In the genomic region with DNA sequence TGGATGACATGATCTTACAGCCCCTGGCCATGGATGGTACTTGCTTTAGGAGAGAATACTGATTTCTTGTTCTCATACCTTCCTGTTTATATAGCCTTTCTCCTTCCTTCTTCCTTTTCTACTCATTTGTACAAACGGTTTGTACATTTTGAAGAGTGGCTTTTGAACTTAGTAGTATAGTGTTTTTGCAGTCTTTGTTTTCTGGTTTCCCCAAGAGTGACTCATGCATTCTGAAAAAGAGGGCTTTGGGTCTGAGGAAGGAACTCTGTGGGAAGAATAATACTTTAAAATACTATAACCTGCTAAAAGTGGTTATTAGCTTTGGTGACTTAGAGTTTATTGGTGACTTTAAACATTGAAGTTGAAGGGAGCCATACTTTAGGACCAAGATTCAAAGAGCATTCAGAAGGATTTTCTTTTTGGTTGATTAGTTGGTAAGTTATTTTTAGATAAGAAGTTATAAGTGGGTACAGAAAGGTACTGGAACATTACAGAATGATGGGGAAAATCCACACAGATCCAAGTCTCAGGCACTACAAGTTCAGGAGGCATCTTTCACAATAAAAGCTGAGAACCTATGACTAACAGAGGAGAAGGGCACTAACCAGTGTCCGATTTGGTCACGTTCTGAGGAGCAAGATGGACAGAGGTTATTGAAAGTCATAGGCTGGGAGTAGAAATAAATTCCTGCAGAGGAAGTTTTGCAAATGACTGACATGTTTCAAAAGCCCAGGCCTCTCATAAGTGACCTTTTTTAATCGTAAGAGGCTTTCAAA, we compare ENCODE assay signal across 26 cellular contexts.
"Had no signal": no experiment of that assay in that cellular context is flagged by ENCODE, and none has a peak within 500 bp of the region (broad histone marks: within the 10 kb centered on the region; RNA-seq: fewer than 3 reads in every experiment).

No MANE protein-coding gene starts in this region.

- H3K36me3 Mint-ChIP-seq: activated CD8-positive, alpha-beta memory T cell treated with anti-CD3 and anti-CD28 coated beads, Interleukin-2, amount 10 ng/mL, durations not matched to agents 7 days and 5 days; activated naive CD8-positive, alpha-beta T cell; brain; stimulated activated effector memory CD8-positive, alpha-beta T cell treated with anti-CD3 and anti-CD28 coated beads, Interleukin-12 subunit alpha, Interleukin-12 subunit beta, amount 100 ng/mL, for 72 hours; type B pancreatic cell had no signal

- H3K27me3 ChIP-seq: esophagus muscularis mucosa, hepatocyte, vagina had no signal

- H3K4me1 ChIP-seq: esophagus muscularis mucosa, vagina had no signal

- H3K4me1 Mint-ChIP-seq: activated CD4-positive, alpha-beta T cell treated with anti-CD3 and anti-CD28 coated beads for 36 hours; activated CD8-positive, alpha-beta memory T cell treated with anti-CD3 and anti-CD28 coated beads, Interleukin-2, amount 10 ng/mL, durations not matched to agents 7 days and 5 days; brain; nephron; stimulated activated effector memory CD8-positive, alpha-beta T cell treated with anti-CD3 and anti-CD28 coated beads, Interleukin-12 subunit alpha, Interleukin-12 subunit beta, amount 100 ng/mL, for 72 hours had no signal

- H3K27me3 Mint-ChIP-seq: activated CD8-positive, alpha-beta memory T cell treated with anti-CD3 and anti-CD28 coated beads, Interleukin-2, amount 10 ng/mL, durations not matched to agents 7 days and 5 days; brain; stimulated activated naive CD8-positive, alpha-beta T cell treated with anti-CD3 and anti-CD28 coated beads, Interleukin-15, Interleukin-2, amounts not matched to agents 100 ng/mL and 50 ng/mL, for 24 hours; type B pancreatic cell had no signal

- H3K79me2 ChIP-seq: hepatocyte had no signal

- ATAC-seq: activated CD4-positive, alpha-beta T cell treated with anti-CD3 and anti-CD28 coated beads for 36 hours; activated CD8-positive, alpha-beta memory T cell treated with anti-CD3 and anti-CD28 coated beads, Interleukin-2, amount 10 ng/mL, durations not matched to agents 7 days and 5 days; activated CD8-positive, alpha-beta T cell treated with anti-CD3 and anti-CD28 coated beads, Interleukin-2, amount 10 ng/mL, durations not matched to agents 7 days and 5 days; mucosa of descending colon; sciatic nerve; stimulated activated effector memory CD8-positive, alpha-beta T cell treated with anti-CD3 and anti-CD28 coated beads, Interleukin-12 subunit alpha, Interleukin-12 subunit beta, amount 100 ng/mL, for 72 hours had no signal

- DNase-seq: activated CD4-positive, alpha-beta T cell treated with anti-CD3 and anti-CD28 coated beads for 36 hours; activated CD4-positive, CD25-positive, alpha-beta regulatory T cell; activated CD8-positive, alpha-beta memory T cell treated with anti-CD3 and anti-CD28 coated beads, Interleukin-2, amount 10 ng/mL, durations not matched to agents 7 days and 5 days; activated CD8-positive, alpha-beta T cell treated with anti-CD3 and anti-CD28 coated beads, Interleukin-2, amount 10 ng/mL, durations not matched to agents 7 days and 5 days; activated naive CD4-positive, alpha-beta T cell; activated T-cell treated with anti-CD3 and anti-CD28 coated beads, Interleukin-2, amount 50 U/mL, for 48 hours; anterior cingulate cortex; cortex of kidney; islet precursor cell; mesenchymal stem cell; mucosa of descending colon; retina; small intestine; stimulated activated CD4-positive, alpha-beta T cell treated with anti-CD3 and anti-CD28 coated beads, Interleukin-4, amount 100 ng/mL, for 24 hours; T-helper 1 cell had no signal

- H3K4me2 ChIP-seq: hepatocyte had no signal

- H3K27ac ChIP-seq: esophagus muscularis mucosa, hepatocyte, vagina had no signal

- H2AFZ ChIP-seq: hepatocyte had no signal

- H3K27ac Mint-ChIP-seq: activated CD4-positive, alpha-beta T cell treated with anti-CD3 and anti-CD28 coated beads for 36 hours; activated CD8-positive, alpha-beta memory T cell treated with anti-CD3 and anti-CD28 coated beads, Interleukin-2, amount 10 ng/mL, durations not matched to agents 7 days and 5 days; activated CD8-positive, alpha-beta T cell treated with anti-CD3 and anti-CD28 coated beads, Interleukin-2, amount 10 ng/mL, durations not matched to agents 7 days and 5 days; activated naive CD8-positive, alpha-beta T cell; brain; nephron; stimulated activated effector memory CD8-positive, alpha-beta T cell treated with anti-CD3 and anti-CD28 coated beads, Interleukin-12 subunit alpha, Interleukin-12 subunit beta, amount 100 ng/mL, for 72 hours; stimulated activated naive CD8-positive, alpha-beta T cell treated with anti-CD3 and anti-CD28 coated beads, Interleukin-15, Interleukin-2, amounts not matched to agents 100 ng/mL and 50 ng/mL, for 24 hours; T-helper 2 cell treated with Interferon-gamma antibody and Interleukin-4, amounts not matched to agents 5 μg/mL and 100 μg/mL, for 36 hours; type B pancreatic cell had no signal

- H3K4me3 Mint-ChIP-seq: activated CD4-positive, alpha-beta T cell treated with anti-CD3 and anti-CD28 coated beads for 36 hours; activated CD8-positive, alpha-beta memory T cell treated with anti-CD3 and anti-CD28 coated beads, Interleukin-2, amount 10 ng/mL, durations not matched to agents 7 days and 5 days; activated CD8-positive, alpha-beta T cell treated with anti-CD3 and anti-CD28 coated beads, Interleukin-2, amount 10 ng/mL, durations not matched to agents 7 days and 5 days; activated naive CD8-positive, alpha-beta T cell; brain; nephron; stimulated activated effector memory CD8-positive, alpha-beta T cell treated with anti-CD3 and anti-CD28 coated beads, Interleukin-12 subunit alpha, Interleukin-12 subunit beta, amount 100 ng/mL, for 72 hours; stimulated activated naive CD8-positive, alpha-beta T cell treated with anti-CD3 and anti-CD28 coated beads, Interleukin-15, Interleukin-2, amounts not matched to agents 100 ng/mL and 50 ng/mL, for 24 hours; T-helper 2 cell treated with Interferon-gamma antibody and Interleukin-4, amounts not matched to agents 5 μg/mL and 100 μg/mL, for 36 hours; type B pancreatic cell had no signal

- H3K4me3 ChIP-seq: esophagus muscularis mucosa, hepatocyte, mucosa of descending colon, vagina had no signal

- H3K9me3 ChIP-seq: esophagus muscularis mucosa, mucosa of descending colon, vagina had no signal

- H3K9me3 Mint-ChIP-seq: brain; nephron; T-helper 2 cell treated with Interferon-gamma antibody and Interleukin-4, amounts not matched to agents 5 μg/mL and 100 μg/mL, for 36 hours had no signal

- H3K36me3 ChIP-seq: esophagus muscularis mucosa, vagina had no signal
